In genomic region chr10:122279725-122280141, GRCh38 we compare ENCODE assay signal across 8 cellular contexts. TPM values are rescaled to one million over a fixed set of nuclear protein-coding genes. Genes with fewer than 3 reads are reported as not detected.
DNase-seq lines count a peak whose midpoint lies in the region; FAIRE-seq and TF ChIP-seq lines count a peak whose summit lies in the region.

No MANE protein-coding gene starts in this region.

- H2AFZ ChIP-seq in fibroblast of lung (ENCODE audit: low read length) = no peak overlapping the region

- peak; percentile 42 to 60 for TF ChIP-seq CTCF in fibroblast of lung (conservative IDR thresholded peaks at IDR 0.05 in 1 of 2, IDR thresholded peaks at IDR 0.05 in 1 of 2; ENCODE audit: low read depth in 1 of 2, low read length in 2 of 2)

- H4K20me1 ChIP-seq in fibroblast of lung (ENCODE audit: control insufficient read depth, extremely low read depth, insufficient read depth, low read length) = no peaks in the 10 kb centered on the region

- peak; percentile 51 for DNase-seq in AG08395 (ENCODE audit: low spot score)
- no peak for DNase-seq in GM18507 (ENCODE audit: extremely low spot score, insufficient read length, low read depth)
- DNase-seq in RCC 7860 (ENCODE audit: low spot score) = peak; percentile 23
- DNase-seq in fibroblast of lung (ENCODE audit: low read depth in 2 of 2) = peak; percentile 21 to 43
- peak; percentile 44 for DNase-seq in occipital lobe (lab: John Stamatoyannopoulos, UW)
- DNase-seq in middle frontal gyrus (ENCODE audit: extremely low spot score, low spot score) = no peak
- no peak for DNase-seq in NCI-H1092 treated with DMSO at 0.1 percent for 48 hours (lab: John Stamatoyannopoulos, UW)
- DNase-seq in NCI-H1694 treated with DMSO at 0.1 percent for 48 hours (lab: John Stamatoyannopoulos, UW) = no peak

- H3K4me2 ChIP-seq in fibroblast of lung (ENCODE audit: extremely low read depth, insufficient read depth, low read length) = no peak overlapping the region

- no peaks in the 10 kb centered on the region for H3K36me3 ChIP-seq in fibroblast of lung (ENCODE audit: control insufficient read depth, insufficient read depth, low read length)

- no peak overlapping the region for H3K9ac ChIP-seq in fibroblast of lung (ENCODE audit: insufficient read depth, low read length)

- FAIRE-seq in GM18507 (lab: Jason Lieb, UNC) (peak; percentile 21), RCC 7860 (lab: Jason Lieb, UNC) (no peak)

- no peaks in the 10 kb centered on the region for H3K9me3 ChIP-seq in fibroblast of lung (ENCODE audit: control insufficient read depth, insufficient read depth, low read depth, low read length)

- H3K4me3 ChIP-seq in fibroblast of lung (replicated peaks in 1 of 4; ENCODE audit: control extremely low read depth in 1 of 4, insufficient read depth in 1 of 4, low read depth in 3 of 4, low read length in 4 of 4) = no peak overlapping the region

- no peak overlapping the region for H3K27ac ChIP-seq in fibroblast of lung (ENCODE audit: insufficient read depth, low read length)

- H3K27me3 ChIP-seq in fibroblast of lung (ENCODE audit: control insufficient read depth, insufficient read depth, low read length) = no peaks in the 10 kb centered on the region

- H3K4me1 ChIP-seq in fibroblast of lung (ENCODE audit: control insufficient read depth, extremely low read depth, insufficient read depth, low read length) = peaks cover 7% of the 10 kb centered on the region

- H3K79me2 ChIP-seq in fibroblast of lung (ENCODE audit: control insufficient read depth, insufficient read depth, low read length) = no peaks in the 10 kb centered on the region

RNA-seq across cellular contexts. Expression of gene BTBD16, which starts 8.6 kb away (rescaled TPM):
- total RNA-seq in fibroblast of lung (not detected in 2 replicates), occipital lobe (not detected)
- not detected in 2 replicates for polyA plus RNA-seq in fibroblast of lung
- not detected in 2 replicates for polyA plus RNA-seq in fibroblast of lung (2012)
- not detected in 2 replicates for polyA minus RNA-seq in fibroblast of lung (ENCODE audit: low replicate concordance)

Comparison
In these comparisons a context has a peak if more than half of its experiments do, and no peak if none do; other contexts are left out.
1. DNase-seq: peak in AG08395 (single experiment), RCC 7860 (single experiment), fibroblast of lung (2 of 2) and occipital lobe (single experiment); none in GM18507 (single experiment), middle frontal gyrus (single experiment), NCI-H1092 treated with DMSO at 0.1 percent for 48 hours (single experiment) and NCI-H1694 treated with DMSO at 0.1 percent for 48 hours (single experiment).